In the genomic region with DNA sequence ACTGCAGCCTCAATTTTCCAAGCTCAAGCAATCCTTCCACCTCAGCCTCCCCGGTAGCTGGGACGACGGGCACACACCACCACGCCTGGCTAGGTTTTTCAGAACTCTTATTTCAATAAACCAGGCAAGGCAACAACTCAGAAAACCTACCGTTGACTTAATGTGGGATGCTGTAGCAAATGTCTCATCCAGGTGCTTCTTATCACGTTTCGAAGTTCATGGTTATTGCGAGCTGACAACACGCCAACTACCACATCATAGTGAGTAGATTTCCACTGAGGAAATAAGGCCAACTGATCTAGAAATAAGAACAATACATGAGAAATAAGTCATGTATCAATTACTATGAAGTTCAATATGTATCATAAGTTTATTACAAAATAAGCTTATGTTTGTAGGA, we compare ENCODE assay signal across 9 cellular contexts.
"Had no signal": no experiment of that assay in that cellular context is flagged by ENCODE, and none has a peak within 500 bp of the region (broad histone marks: within the 10 kb centered on the region; RNA-seq: fewer than 3 reads in every experiment).

No MANE protein-coding gene starts in this region.

- H3K9me3 ChIP-seq: HAP-1 had no signal

- H3K4me3 ChIP-seq: GM23248, HAP-1, K562 had no signal

- DNase-seq: GM23248, GOT3, H7, HFFc6, KG1 had no signal

- H3K27ac ChIP-seq: GM23248 had no signal

- ATAC-seq: HCT116, K562 had no signal

- FAIRE-seq: HTR-8/SVneo, K562 had no signal
